ENCODE assay signal across 14 cellular contexts in genomic region chr2:10884530-10885478, GRCh38. TPM values are rescaled to one million over a fixed set of nuclear protein-coding genes. Genes with fewer than 3 reads are reported as not detected.
DNase-seq lines count a peak whose midpoint lies in the region; ATAC-seq, FAIRE-seq and TF ChIP-seq lines count a peak whose summit lies in the region.
"Had no signal": no experiment of that assay in that cellular context is flagged by ENCODE, and none has a peak within 500 bp of the region (broad histone marks: within the 10 kb centered on the region; RNA-seq: fewer than 3 reads in every experiment).

No MANE protein-coding gene starts in this region.

- H3K4me3 Mint-ChIP-seq in GM23338, result 0 out of 3 replicates have a peak overlapping the region, but pooled peaks have one; percentile 15
- H3K4me3 Mint-ChIP-seq: CD8-positive, alpha-beta T cell; IgD-negative memory B cell; natural killer cell had no signal

- peaks cover 2% of the 10 kb centered on the region for H3K27me3 Mint-ChIP-seq in GM23338 (ENCODE audit: insufficient read depth, low read depth, poor library complexity)

- no peak overlapping the region for H2BK12ac ChIP-seq in H1 (ENCODE audit: low read depth, low read length)

- H3K4me1 ChIP-seq in GM23338 (ENCODE audit: insufficient read depth), result peaks cover 16% of the 10 kb centered on the region
- H3K4me1 ChIP-seq in H1 (replicated peaks in 1 of 4; ENCODE audit: control insufficient read depth in 3 of 4, insufficient read depth in 4 of 4, low read length in 3 of 4), result peaks cover 2 to 20% (median 11%) of the 10 kb centered on the region in 4 experiments; a peak in 5 of 7 replicates

- POLR2A ChIA-PET in H1 (lab: Charles Lee; ENCODE audit: partially characterized antibody), result no interaction called here

- H2AK5ac ChIP-seq in H1 (ENCODE audit: low read depth, low read length), result no peak overlapping the region

- CTCF ChIA-PET in H1 (lab: Charles Lee; ENCODE audit: partially characterized antibody), result interaction anchor here (0.6 to 6.8 kb wide), 7 partner anchors 19 to 52 kb away, joined by 4 to 38 read pairs (median 8); partner anchors contain the start of gene KCNF1

- H4K8ac ChIP-seq in H1 (ENCODE audit: extremely low read depth, insufficient read depth, low read length), result no peak overlapping the region

- peaks cover 35% of the 10 kb centered on the region for H3K4me1 Mint-ChIP-seq in GM23338

- no peak overlapping the region for H3K14ac ChIP-seq in H1 (ENCODE audit: insufficient read length)

- H3K4me2 ChIP-seq in GM23338 (peak overlapping the region; percentile 70), H1 (ENCODE audit: insufficient read depth in 1 of 2, low read depth in 2 of 2, low read length in 2 of 2) (peak overlapping the region; percentile 36 to 52; a peak in 3 of 4 replicates)

- H3K23me2 ChIP-seq in H1 (ENCODE audit: low read depth, low read length), result no peaks in the 10 kb centered on the region

- H3K4ac ChIP-seq in H1 (replicated peaks; ENCODE audit: insufficient read length, low read depth, low read length), result no peak overlapping the region

- H3K27me3 ChIP-seq in GM23338 (ENCODE audit: insufficient read depth) (no peaks in the 10 kb centered on the region), H1 (replicated peaks in 1 of 4; ENCODE audit: control insufficient read depth in 3 of 4, extremely low read depth in 1 of 4, insufficient read depth in 3 of 4, low read length in 3 of 4) (no peaks in the 10 kb centered on the region)

- 49% methylated on average over 7 of the region's 7 CpGs; no CpG with 5 or more reads in 1 of the 2 experiments for WGBS in H1 (ENCODE audit: extremely low coverage in 1 of 2, insufficient coverage in 1 of 2, insufficient read length in 1 of 2, insufficient replicate concordance in 2 of 2, low coverage in 1 of 2, low lambda C conversion rate in 2 of 2, missing lambda C conversion rate in 1 of 2), 2 experiments

- H3K23ac ChIP-seq in H1 (ENCODE audit: insufficient read length), result no peak overlapping the region

- H3K9me2 ChIP-seq in GM23338 (ENCODE audit: insufficient read depth), result no peaks in the 10 kb centered on the region

- no peak overlapping the region for H4K5ac ChIP-seq in H1 (ENCODE audit: insufficient read length, low read depth, low read length)

- H4K91ac ChIP-seq in H1 (replicated peaks; ENCODE audit: insufficient read length, low read length), result no peak overlapping the region

- no peaks in the 10 kb centered on the region for H4K20me1 ChIP-seq in GM23338 (replicated peaks; ENCODE audit: insufficient read depth)
- no peaks in the 10 kb centered on the region for H4K20me1 ChIP-seq in H1 (replicated peaks in 1 of 2; ENCODE audit: control insufficient read depth in 1 of 2, insufficient read depth in 2 of 2, low read length in 2 of 2)

- TF ChIP-seq CTCF in GM23338 (conservative IDR thresholded peaks at IDR 0.05; ENCODE audit: low read depth in 2 of 2) (no peak), H1 (IDR thresholded peaks at IDR 0.05; ENCODE audit: control extremely low read depth in 1 of 3, insufficient read depth in 1 of 3, low read depth in 1 of 3, low read length in 3 of 3) (no peak)

- TF ChIP-seq RAD21 in H1 (IDR thresholded peaks at IDR 0.05 in 1 of 2, conservative IDR thresholded peaks at IDR 0.05 in 1 of 2; ENCODE audit: low read depth in 2 of 2, low read length in 2 of 2), result no peak

- H3K79me1 ChIP-seq in H1 (ENCODE audit: low read depth, low read length), result no peaks in the 10 kb centered on the region

- peak overlapping the region; percentile 32; the same call in 1 of the 2 replicates for H3K4me3 ChIP-seq in GM23338
- no peak overlapping the region; a peak in 1 of 8 replicates for H3K4me3 ChIP-seq in H1 (ENCODE audit: extremely low read depth in 1 of 4, insufficient read depth in 2 of 4, low read depth in 3 of 4, low read length in 4 of 4)
- H3K4me3 ChIP-seq: stomach had no signal

- H2AFZ ChIP-seq in GM23338, result peak overlapping the region; percentile 96
- H2AFZ ChIP-seq in H1 (ENCODE audit: low read length), result peak overlapping the region; percentile 66

- no peak overlapping the region for H2BK5ac ChIP-seq in H1 (ENCODE audit: low read depth, low read length)

- TF ChIP-seq EP300 in H1 (IDR thresholded peaks at IDR 0.05; ENCODE audit: borderline replicate concordance in 1 of 2, low read depth in 2 of 2, low read length in 2 of 2), result no peak

- no peak overlapping the region for H2BK15ac ChIP-seq in H1 (ENCODE audit: low read length)

- H3K9me3 Mint-ChIP-seq in GM23338, result no peaks in the 10 kb centered on the region
- H3K9me3 Mint-ChIP-seq: CD8-positive, alpha-beta T cell; natural killer cell had no signal

- no peaks in the 10 kb centered on the region for H3F3A ChIP-seq in GM23338 (replicated peaks; ENCODE audit: low read depth)

- DNase-seq in GM23338 (ENCODE audit: low spot score), result no peak
- DNase-seq in NCI-H2227 (lab: John Stamatoyannopoulos, UW; ENCODE audit: unreplicated experiment), result peak; percentile 78
- DNase-seq in H1 (ENCODE audit: low read depth in 1 of 2, low spot score in 2 of 2), result no peak
- peak; percentile 50 for DNase-seq in retina
- DNase-seq in NCI-H1436 treated with DMSO at 0.1 percent for 48 hours (lab: John Stamatoyannopoulos, UW), result no peak
- no peak for DNase-seq in NCI-H446 treated with DMSO at 0.1 percent for 48 hours (lab: John Stamatoyannopoulos, UW)
- DNase-seq in glomerular visceral epithelial cell (ENCODE audit: extremely low spot score), result no peak
- DNase-seq: CD8-positive, alpha-beta T cell; effector memory CD4-positive, alpha-beta T cell; foreskin melanocyte; natural killer cell; NCI-H1436; stomach had no signal

- H3K9me3 ChIP-seq in H1 (ENCODE audit: insufficient read depth in 2 of 2, low read depth in 1 of 2, low read length in 1 of 2), result no peaks in the 10 kb centered on the region
- H3K9me3 ChIP-seq: stomach had no signal

- H3K56ac ChIP-seq in H1 (replicated peaks; ENCODE audit: insufficient read length, low read depth, low read length), result no peak overlapping the region

- peak; percentile 70 for ATAC-seq in GM23338
- ATAC-seq: CD8-positive, alpha-beta T cell had no signal

- H3K27ac ChIP-seq in GM23338 (ENCODE audit: low read depth) (no peak overlapping the region), H1 (ENCODE audit: low read depth, low read length) (no peak overlapping the region)
- H3K27ac ChIP-seq: stomach had no signal

- no peak overlapping the region for H3K9ac ChIP-seq in H1 (replicated peaks in 1 of 4; ENCODE audit: extremely low read depth in 1 of 4, low read depth in 3 of 4, low read length in 3 of 4)

- TF ChIP-seq POLR2A in H1 (IDR thresholded peaks at IDR 0.05; ENCODE audit: control extremely low read depth in 1 of 2, low read depth in 2 of 2, low read length in 2 of 2), result no peak

- FAIRE-seq in H1 (lab: Jason Lieb, UNC), result no peak

- H3K36me3 ChIP-seq in GM23338 (ENCODE audit: insufficient read depth), result no peaks in the 10 kb centered on the region
- no peaks in the 10 kb centered on the region for H3K36me3 ChIP-seq in H1 (ENCODE audit: control insufficient read depth in 2 of 4, insufficient read depth in 4 of 4, low read length in 3 of 4)
- H3K36me3 ChIP-seq: stomach had no signal

- no peak overlapping the region for H3K18ac ChIP-seq in H1 (ENCODE audit: extremely low read depth, low read length)

- H2BK120ac ChIP-seq in H1 (replicated peaks; ENCODE audit: low read depth, low read length), result no peak overlapping the region

- H3K79me2 ChIP-seq in GM23338 (replicated peaks; ENCODE audit: insufficient read depth) (no peaks in the 10 kb centered on the region), H1 (ENCODE audit: control insufficient read depth in 1 of 2, insufficient read depth in 2 of 2, low read length in 2 of 2) (no peaks in the 10 kb centered on the region)

- no peaks in the 10 kb centered on the region for H3K36me3 Mint-ChIP-seq in GM23338 (ENCODE audit: low read depth)
- H3K36me3 Mint-ChIP-seq: CD8-positive, alpha-beta T cell; IgD-negative memory B cell; natural killer cell had no signal

- no peak overlapping the region for H2BK20ac ChIP-seq in H1 (ENCODE audit: low read length)

- H3K27ac Mint-ChIP-seq in GM23338, result peak overlapping the region; percentile 76; the same call in 1 of the 2 replicates
- H3K27ac Mint-ChIP-seq: CD8-positive, alpha-beta T cell; IgD-negative memory B cell had no signal

TF ChIP-seq in GM23338, 12 proteins besides CTCF, POLR2A, EP300 and RAD21 (continues in another document):
- TF ChIP-seq EZH2phosphoT487 (IDR thresholded peaks at IDR 0.05; ENCODE audit: unreplicated experiment), result no peak
- TF ChIP-seq ZNF331 (CRISPR knock-in tag; IDR thresholded peaks at IDR 0.05; ENCODE audit: low read depth), result no peak
- no peak for TF ChIP-seq ZNF114 (CRISPR knock-in tag; IDR thresholded peaks at IDR 0.05)

TF ChIP-seq in H1, 55 proteins besides CTCF, POLR2A, EP300 and RAD21:
- TF ChIP-seq SIN3A (conservative IDR thresholded peaks at IDR 0.05 in 1 of 2, IDR thresholded peaks at IDR 0.05 in 1 of 2; ENCODE audit: low read depth in 1 of 2, low read length in 2 of 2), result no peak
- TF ChIP-seq TBP (IDR thresholded peaks at IDR 0.05; ENCODE audit: low read depth, low read length), result no peak
- no peak for TF ChIP-seq RNF2 (IDR thresholded peaks at IDR 0.05; ENCODE audit: borderline replicate concordance, low read depth, low read length, missing control alignments, poor library complexity, severe bottlenecking)
- peak; percentile 82 for TF ChIP-seq SP1 (IDR thresholded peaks at IDR 0.05; ENCODE audit: low read depth, low read length)
- TF ChIP-seq BCL11A (IDR thresholded peaks at IDR 0.05; ENCODE audit: low read depth in 2 of 2, low read length in 2 of 2), result no peak

RNA-seq across cellular contexts. Expression of gene KCNF1, which starts 26.9 kb away (rescaled TPM):
- total RNA-seq in GM23338 (2014; rRNA removed; shearing (Covaris generic)), result 0.70 and 1.5 TPM in 2 replicates
- polyA plus RNA-seq in GM23338 (2016; fragmentation: Nextera tagmentation; extraction: Ambion mirVana) (0.11 and 0.19 TPM in 2 replicates), H1 (2011; rRNA removed) (1.5 and 1.6 TPM in 2 replicates)
- total RNA-seq in H1 (2021; fragmentation: NEBNext Ultra II Directional; extraction: Animal tissue kit (Norgen Biotek cat#: 25700)), result 0.48 and 0.90 TPM in 2 replicates
- polyA plus RNA-seq in H1 (2011; cell fraction: cytosol; rRNA removed), result 1.4 TPM
- 1.4 TPM for polyA plus RNA-seq in H1 (2011; cell fraction: nucleus; rRNA removed)
- 0.74 to 0.92 TPM (median 0.86 TPM) in 4 replicates for polyA plus RNA-seq in H1 (2012, experiment 1 of 2)
- polyA plus RNA-seq in H1 (2012, experiment 2 of 2), result 0.71 TPM
- polyA plus RNA-seq in H1 (2013, experiment 1 of 2), result 1.0 TPM
- 1.2 TPM for polyA plus RNA-seq in H1 (2013, experiment 2 of 2)
- polyA minus RNA-seq in H1 (2011; rRNA and poly(A)+ RNA removed), result 0.68 and 1.6 TPM in 2 replicates
- polyA minus RNA-seq in H1 (2011; cell fraction: cytosol; rRNA and poly(A)+ RNA removed), result 0.95 TPM
- 1.4 TPM for polyA minus RNA-seq in H1 (2011; cell fraction: nucleus; rRNA and poly(A)+ RNA removed)
- total RNA-seq: CD8-positive, alpha-beta T cell; natural killer cell had no signal
- polyA plus RNA-seq: IgD-negative memory B cell had no signal

Comparison
In these comparisons a context has a peak if more than half of its experiments do, and no peak if none do; other contexts are left out.
1. DNase-seq: peak in NCI-H2227 (single experiment) and retina (single experiment); none in GM23338 (single experiment), H1 (0 of 2), NCI-H1436 treated with DMSO at 0.1 percent for 48 hours (single experiment), NCI-H446 treated with DMSO at 0.1 percent for 48 hours (single experiment) and glomerular visceral epithelial cell (single experiment).